23 cellular contexts compared by ENCODE assay signal in the genomic region with DNA sequence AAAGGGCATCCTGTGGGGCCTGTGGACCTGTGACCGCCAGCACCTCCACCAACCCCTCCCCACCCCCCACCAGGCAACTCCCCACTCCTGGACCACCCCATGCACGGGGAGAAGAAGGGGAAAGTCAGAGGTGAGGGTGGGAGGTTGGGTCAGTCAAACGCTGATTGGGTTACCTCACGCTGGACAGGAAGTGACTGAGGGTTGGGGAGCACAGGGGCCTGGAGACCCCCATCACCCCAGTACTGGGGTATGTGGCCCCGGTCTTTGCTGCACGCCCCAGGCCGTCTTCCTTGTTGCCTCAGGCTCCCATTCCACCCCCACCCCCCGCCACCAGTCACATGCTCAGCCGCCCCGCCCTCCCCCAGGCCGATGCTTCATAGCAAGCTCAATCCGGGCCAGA. TPM values are rescaled to one million over a fixed set of nuclear protein-coding genes. Genes with fewer than 3 reads are reported as not detected.
DNase-seq lines count a peak whose midpoint lies in the region; ATAC-seq and TF ChIP-seq lines count a peak whose summit lies in the region.
"Had no signal": no experiment of that assay in that cellular context is flagged by ENCODE, and none has a peak within 500 bp of the region (broad histone marks: within the 10 kb centered on the region; RNA-seq: fewer than 3 reads in every experiment).

No MANE protein-coding gene starts in this region.

- no peak for TF ChIP-seq CTCF in chondrocyte (IDR thresholded peaks at IDR 0.05)
- no peak for TF ChIP-seq CTCF in osteoblast (IDR thresholded peaks at IDR 0.05; ENCODE audit: extremely low read depth, low read depth, low read length)

- no peaks in the 10 kb centered on the region for H3K9me3 Mint-ChIP-seq in chondrocyte (ENCODE audit: low read depth)

- H3K36me3 ChIP-seq in osteoblast (ENCODE audit: insufficient read depth, low read length): no peaks in the 10 kb centered on the region
- H3K36me3 ChIP-seq: BLaER1 had no signal

- peak; percentile 13 for DNase-seq in 8988T
- peak; percentile 59 for DNase-seq in chondrocyte (ENCODE audit: low spot score)
- DNase-seq in osteoblast (ENCODE audit: insufficient read length, low spot score, missing footprints): peak; percentile 66
- DNase-seq in NCI-H1092 treated with DMSO at 0.1 percent for 48 hours (lab: John Stamatoyannopoulos, UW): no peak
- DNase-seq: ACHN; BE2C; C1 segment of cervical spinal cord; CD4-positive, alpha-beta memory T cell; CD4-positive, CD25-positive, alpha-beta regulatory T cell; CD8-positive, alpha-beta memory T cell; COR-L47; DMS 273 treated with DMSO at 0.1 percent for 48 hours; DMS153; DMS53; DMS79; DND-41; EL; GDM1 had no signal

- H3K27me3 Mint-ChIP-seq in chondrocyte (ENCODE audit: low read depth): peaks cover 3% of the 10 kb centered on the region

- H3K79me2 ChIP-seq in osteoblast (ENCODE audit: insufficient read depth, low read length): no peaks in the 10 kb centered on the region

- no peaks in the 10 kb centered on the region for H3K36me3 Mint-ChIP-seq in chondrocyte (ENCODE audit: low read depth)
- H3K36me3 Mint-ChIP-seq: CD14-positive monocyte; CD4-positive, alpha-beta memory T cell; CD8-positive, alpha-beta memory T cell had no signal

- no peak overlapping the region for H3K4me3 Mint-ChIP-seq in chondrocyte (ENCODE audit: unreplicated experiment)
- H3K4me3 Mint-ChIP-seq: CD14-positive monocyte; CD4-positive, alpha-beta memory T cell; CD4-positive, CD25-positive, alpha-beta regulatory T cell; CD8-positive, alpha-beta memory T cell had no signal

- H3K4me1 Mint-ChIP-seq in chondrocyte (ENCODE audit: low read depth): no peaks in the 10 kb centered on the region

- H4K20me1 ChIP-seq in osteoblast (ENCODE audit: insufficient read depth, low read length): no peaks in the 10 kb centered on the region
- H4K20me1 ChIP-seq: BLaER1 had no signal

- no peak overlapping the region for H3K27ac Mint-ChIP-seq in chondrocyte (ENCODE audit: unreplicated experiment)
- H3K27ac Mint-ChIP-seq: CD14-positive monocyte; CD4-positive, alpha-beta memory T cell; CD4-positive, CD25-positive, alpha-beta regulatory T cell; CD8-positive, alpha-beta memory T cell had no signal

- no peak overlapping the region for H3K27ac ChIP-seq in osteoblast (ENCODE audit: low read depth, low read length)
- H3K27ac ChIP-seq: 22Rv1, BLaER1 had no signal

- no peak overlapping the region for H3K4me3 ChIP-seq in osteoblast (ENCODE audit: insufficient read depth, low read length)
- H3K4me3 ChIP-seq: BLaER1, GM12878 had no signal

- no peaks in the 10 kb centered on the region for H3K9me3 ChIP-seq in osteoblast (ENCODE audit: low read depth, low read length)
- H3K9me3 ChIP-seq: BE2C, BLaER1 had no signal

- H3K27me3 ChIP-seq in osteoblast (ENCODE audit: insufficient read depth, low read length): no peaks in the 10 kb centered on the region
- H3K27me3 ChIP-seq: BE2C, BLaER1 had no signal

- no peak overlapping the region for H3K4me2 ChIP-seq in osteoblast (ENCODE audit: insufficient read depth, low read length)
- H3K4me2 ChIP-seq: BLaER1 had no signal

- no peak overlapping the region for H2AFZ ChIP-seq in osteoblast (ENCODE audit: low read length)

- no peak for ATAC-seq in HG03175 (IDR thresholded peaks at IDR 0.05; ENCODE audit: unreplicated experiment)
- ATAC-seq: GM12878 had no signal

- H3K4me1 ChIP-seq in osteoblast (ENCODE audit: insufficient read depth, low read length): no peaks in the 10 kb centered on the region
- H3K4me1 ChIP-seq: BE2C had no signal

RNA-seq across cellular contexts. Expression of a gene that starts 59.0 kb away (rescaled TPM):
- total RNA-seq in chondrocyte: 113 to 146 TPM (median 140 TPM) in 3 replicates
- total RNA-seq in osteoblast: 106 and 108 TPM in 2 replicates
